In genomic region chr14:59474172-59474571, GRCh38 we compare ENCODE assay signal across 1 cellular context.
A peak's percentile ranks its signal among the peaks of the same experiment; 100 is the strongest.
TF ChIP-seq lines count a peak whose summit lies in the region.

No MANE protein-coding gene starts in this region.

TF ChIP-seq in SK-N-SH, 30 proteins besides CTCF, POLR2A, EP300 and RAD21:
- TF ChIP-seq FOSL2 (IDR thresholded peaks at IDR 0.05; ENCODE audit: borderline replicate concordance, low read depth) (peak; percentile 9; the same call in 1 of the 2 replicates), GABPA (IDR thresholded peaks at IDR 0.05; ENCODE audit: low read depth) (no peak)
TF ChIP-seq in SK-N-SH: peak in this region for 1.
